1 cellular context compared by ENCODE assay signal in the genomic region with DNA sequence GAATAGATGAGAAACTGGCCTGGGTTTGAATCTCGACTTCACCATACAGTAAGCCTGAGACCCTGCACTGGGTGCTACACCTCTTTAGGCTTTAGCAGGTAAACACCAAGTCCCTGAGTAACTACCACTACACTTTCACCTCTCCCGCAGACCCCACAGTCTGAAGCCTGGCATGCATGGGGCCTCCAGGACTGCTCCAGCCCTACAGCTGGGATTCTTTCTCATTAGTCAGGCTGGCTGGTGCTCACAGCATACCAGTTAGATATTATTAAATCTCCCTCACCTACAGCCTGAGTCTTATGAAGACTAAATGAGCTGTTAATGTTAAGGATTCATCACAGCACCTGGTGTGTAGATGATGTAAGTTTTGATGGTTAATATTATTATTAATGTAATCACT.
TF ChIP-seq lines count a peak whose summit lies in the region.

No MANE protein-coding gene starts in this region.

TF ChIP-seq in GM23338, 12 proteins besides CTCF, POLR2A, EP300 and RAD21 (continued from another document):
- TF ChIP-seq EZH2phosphoT487 (IDR thresholded peaks at IDR 0.05; ENCODE audit: unreplicated experiment) = no peak
- TF ChIP-seq CREB1 (CRISPR knock-in tag; IDR thresholded peaks at IDR 0.05; ENCODE audit: low read depth) = no peak
- no peak for TF ChIP-seq NANOG (IDR thresholded peaks at IDR 0.05; ENCODE audit: borderline replicate concordance)
- no peak for TF ChIP-seq ZNF114 (CRISPR knock-in tag; IDR thresholded peaks at IDR 0.05)
- no peak for TF ChIP-seq STAT1 (IDR thresholded peaks at IDR 0.05; ENCODE audit: unreplicated experiment)
- TF ChIP-seq, protein P1, sequence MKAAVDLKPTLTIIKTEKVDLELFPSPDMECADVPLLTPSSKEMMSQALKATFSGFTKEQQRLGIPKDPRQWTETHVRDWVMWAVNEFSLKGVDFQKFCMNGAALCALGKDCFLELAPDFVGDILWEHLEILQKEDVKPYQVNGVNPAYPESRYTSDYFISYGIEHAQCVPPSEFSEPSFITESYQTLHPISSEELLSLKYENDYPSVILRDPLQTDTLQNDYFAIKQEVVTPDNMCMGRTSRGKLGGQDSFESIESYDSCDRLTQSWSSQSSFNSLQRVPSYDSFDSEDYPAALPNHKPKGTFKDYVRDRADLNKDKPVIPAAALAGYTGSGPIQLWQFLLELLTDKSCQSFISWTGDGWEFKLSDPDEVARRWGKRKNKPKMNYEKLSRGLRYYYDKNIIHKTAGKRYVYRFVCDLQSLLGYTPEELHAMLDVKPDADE (IDR thresholded peaks at IDR 0.05) = no peak
- TF ChIP-seq ZNF331 (CRISPR knock-in tag; IDR thresholded peaks at IDR 0.05; ENCODE audit: low read depth) = no peak
- TF ChIP-seq, protein P2, sequence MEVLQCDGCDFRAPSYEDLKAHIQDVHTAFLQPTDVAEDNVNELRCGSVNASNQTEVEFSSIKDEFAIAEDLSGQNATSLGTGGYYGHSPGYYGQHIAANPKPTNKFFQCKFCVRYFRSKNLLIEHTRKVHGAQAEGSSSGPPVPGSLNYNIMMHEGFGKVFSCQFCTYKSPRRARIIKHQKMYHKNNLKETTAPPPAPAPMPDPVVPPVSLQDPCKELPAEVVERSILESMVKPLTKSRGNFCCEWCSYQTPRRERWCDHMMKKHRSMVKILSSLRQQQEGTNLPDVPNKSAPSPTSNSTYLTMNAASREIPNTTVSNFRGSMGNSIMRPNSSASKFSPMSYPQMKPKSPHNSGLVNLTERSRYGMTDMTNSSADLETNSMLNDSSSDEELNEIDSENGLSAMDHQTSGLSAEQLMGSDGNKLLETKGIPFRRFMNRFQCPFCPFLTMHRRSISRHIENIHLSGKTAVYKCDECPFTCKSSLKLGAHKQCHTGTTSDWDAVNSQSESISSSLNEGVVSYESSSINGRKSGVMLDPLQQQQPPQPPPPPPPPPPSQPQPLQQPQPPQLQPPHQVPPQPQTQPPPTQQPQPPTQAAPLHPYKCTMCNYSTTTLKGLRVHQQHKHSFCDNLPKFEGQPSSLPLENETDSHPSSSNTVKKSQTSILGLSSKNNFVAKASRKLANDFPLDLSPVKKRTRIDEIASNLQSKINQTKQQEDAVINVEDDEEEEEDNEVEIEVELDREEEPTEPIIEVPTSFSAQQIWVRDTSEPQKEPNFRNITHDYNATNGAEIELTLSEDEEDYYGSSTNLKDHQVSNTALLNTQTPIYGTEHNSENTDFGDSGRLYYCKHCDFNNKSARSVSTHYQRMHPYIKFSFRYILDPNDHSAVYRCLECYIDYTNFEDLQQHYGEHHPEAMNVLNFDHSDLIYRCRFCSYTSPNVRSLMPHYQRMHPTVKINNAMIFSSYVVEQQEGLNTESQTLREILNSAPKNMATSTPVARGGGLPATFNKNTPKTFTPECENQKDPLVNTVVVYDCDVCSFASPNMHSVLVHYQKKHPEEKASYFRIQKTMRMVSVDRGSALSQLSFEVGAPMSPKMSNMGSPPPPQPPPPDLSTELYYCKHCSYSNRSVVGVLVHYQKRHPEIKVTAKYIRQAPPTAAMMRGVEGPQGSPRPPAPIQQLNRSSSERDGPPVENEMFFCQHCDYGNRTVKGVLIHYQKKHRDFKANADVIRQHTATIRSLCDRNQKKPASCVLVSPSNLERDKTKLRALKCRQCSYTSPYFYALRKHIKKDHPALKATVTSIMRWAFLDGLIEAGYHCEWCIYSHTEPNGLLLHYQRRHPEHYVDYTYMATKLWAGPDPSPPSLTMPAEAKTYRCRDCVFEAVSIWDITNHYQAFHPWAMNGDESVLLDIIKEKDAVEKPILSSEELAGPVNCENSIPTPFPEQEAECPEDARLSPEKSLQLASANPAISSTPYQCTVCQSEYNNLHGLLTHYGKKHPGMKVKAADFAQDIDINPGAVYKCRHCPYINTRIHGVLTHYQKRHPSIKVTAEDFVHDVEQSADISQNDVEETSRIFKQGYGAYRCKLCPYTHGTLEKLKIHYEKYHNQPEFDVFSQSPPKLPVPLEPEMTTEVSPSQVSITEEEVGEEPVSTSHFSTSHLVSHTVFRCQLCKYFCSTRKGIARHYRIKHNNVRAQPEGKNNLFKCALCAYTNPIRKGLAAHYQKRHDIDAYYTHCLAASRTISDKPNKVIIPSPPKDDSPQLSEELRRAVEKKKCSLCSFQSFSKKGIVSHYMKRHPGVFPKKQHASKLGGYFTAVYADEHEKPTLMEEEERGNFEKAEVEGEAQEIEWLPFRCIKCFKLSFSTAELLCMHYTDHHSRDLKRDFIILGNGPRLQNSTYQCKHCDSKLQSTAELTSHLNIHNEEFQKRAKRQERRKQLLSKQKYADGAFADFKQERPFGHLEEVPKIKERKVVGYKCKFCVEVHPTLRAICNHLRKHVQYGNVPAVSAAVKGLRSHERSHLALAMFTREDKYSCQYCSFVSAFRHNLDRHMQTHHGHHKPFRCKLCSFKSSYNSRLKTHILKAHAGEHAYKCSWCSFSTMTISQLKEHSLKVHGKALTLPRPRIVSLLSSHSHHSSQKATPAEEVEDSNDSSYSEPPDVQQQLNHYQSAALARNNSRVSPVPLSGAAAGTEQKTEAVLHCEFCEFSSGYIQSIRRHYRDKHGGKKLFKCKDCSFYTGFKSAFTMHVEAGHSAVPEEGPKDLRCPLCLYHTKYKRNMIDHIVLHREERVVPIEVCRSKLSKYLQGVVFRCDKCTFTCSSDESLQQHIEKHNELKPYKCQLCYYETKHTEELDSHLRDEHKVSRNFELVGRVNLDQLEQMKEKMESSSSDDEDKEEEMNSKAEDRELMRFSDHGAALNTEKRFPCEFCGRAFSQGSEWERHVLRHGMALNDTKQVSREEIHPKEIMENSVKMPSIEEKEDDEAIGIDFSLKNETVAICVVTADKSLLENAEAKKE (CRISPR knock-in tag; IDR thresholded peaks at IDR 0.05) = no peak
- no peak for TF ChIP-seq JUNB (IDR thresholded peaks at IDR 0.05; ENCODE audit: unreplicated experiment)
- TF ChIP-seq POLR2AphosphoS5 (IDR thresholded peaks at IDR 0.05; ENCODE audit: low read depth) = no peak
